Comparison of ENCODE assay signal across 9 cellular contexts in the genomic region with DNA sequence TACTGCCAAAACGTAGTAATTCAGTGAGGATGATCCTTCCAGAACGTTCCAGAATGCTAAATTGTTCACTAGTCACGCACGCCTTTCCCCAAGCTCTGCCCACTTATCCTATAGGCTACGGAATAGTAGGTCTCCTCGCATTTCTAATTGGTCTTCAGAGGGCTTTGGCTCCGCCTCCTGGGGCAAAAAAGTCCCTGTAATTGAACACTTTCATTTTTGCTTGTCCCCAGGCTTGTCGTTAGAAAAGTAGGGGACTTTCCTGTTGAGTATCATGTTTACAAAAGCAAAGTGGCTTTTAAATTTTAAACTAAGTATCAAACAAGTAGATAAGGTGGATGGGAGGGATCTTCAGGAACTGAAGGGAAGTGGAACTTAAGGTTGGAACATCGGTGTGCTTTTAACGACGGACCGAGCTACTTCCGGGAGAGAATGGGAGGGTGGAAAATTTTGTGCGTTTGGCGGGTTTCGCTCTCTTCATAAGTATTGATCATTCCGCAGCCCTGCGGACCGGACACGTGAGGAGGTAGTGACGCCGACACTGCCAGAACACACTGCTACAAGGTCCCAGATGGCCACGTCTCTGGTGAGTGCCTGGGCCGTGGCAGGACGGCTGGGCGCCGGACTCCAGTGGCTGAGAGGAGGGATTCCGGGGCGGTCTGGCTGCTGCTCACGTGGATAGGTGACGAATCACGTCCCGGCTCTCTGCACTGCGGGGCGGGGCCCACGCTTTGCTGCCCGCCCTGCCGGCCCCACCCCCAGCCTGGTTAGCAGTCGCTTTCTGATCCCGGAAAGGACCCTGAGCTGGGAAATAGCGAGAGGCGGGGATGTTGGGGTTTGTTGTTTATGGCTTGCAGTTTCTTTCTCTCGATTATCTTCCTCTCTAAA.
DNase-seq lines count a peak whose midpoint lies in the region; ATAC-seq, FAIRE-seq and TF ChIP-seq lines count a peak whose summit lies in the region.
"Had no signal": no experiment of that assay in that cellular context is flagged by ENCODE, and none has a peak within 500 bp of the region (broad histone marks: within the 10 kb centered on the region; RNA-seq: fewer than 3 reads in every experiment).

A gene (plus strand): TSS at position 406 of the 885 bp plus-strand sequence. CDS start 163 bp downstream, at position 569.

- H3K27me3 Mint-ChIP-seq in central memory CD8-positive, alpha-beta T cell, result no peaks in the 10 kb centered on the region

- peak; percentile 87 for TF ChIP-seq POLR2A in GM19099 (IDR thresholded peaks at IDR 0.05; ENCODE audit: extremely low read depth, insufficient read length, low read depth)

- H3K4me3 Mint-ChIP-seq in central memory CD8-positive, alpha-beta T cell, result peak within 1 kb of the TSS; percentile 97

- peak; percentile 81 for ATAC-seq in HG03378 (IDR thresholded peaks at IDR 0.05; ENCODE audit: unreplicated experiment)
- peak; percentile 98 for ATAC-seq in activated CD4-positive, CD25-positive, alpha-beta regulatory T cell treated with anti-CD3 and anti-CD28 coated beads, Interleukin-2, amount 50 U/mL, for 24 hours
- ATAC-seq in central memory CD8-positive, alpha-beta T cell (replicated peaks; ENCODE audit: extremely low read depth, poor library complexity, severe bottlenecking), result peak; percentile 98

- no peaks in the 10 kb centered on the region for H3K9me3 Mint-ChIP-seq in central memory CD8-positive, alpha-beta T cell

- peaks cover 7% of the 10 kb centered on the region for H3K4me1 Mint-ChIP-seq in central memory CD8-positive, alpha-beta T cell

- peak; percentile 55 for FAIRE-seq in islet of Langerhans (lab: Jason Lieb, UNC)
- FAIRE-seq: endometrium had no signal

- peaks cover 7% of the 10 kb centered on the region for H3K36me3 Mint-ChIP-seq in central memory CD8-positive, alpha-beta T cell (ENCODE audit: insufficient read depth)

- DNase-seq in AML-193 (lab: John Stamatoyannopoulos, UW) (peak; percentile 72 to 73), NCI-H446 treated with DMSO at 0.1 percent for 48 hours (lab: John Stamatoyannopoulos, UW) (peak; percentile 72)
- peak; percentile 58 to 73 for DNase-seq in central memory CD8-positive, alpha-beta T cell (ENCODE audit: low spot score in 2 of 2)
- peak; percentile 51 to 73 for DNase-seq in stimulated activated CD4-positive, alpha-beta T cell treated with anti-CD3 and anti-CD28 coated beads, Interleukin-12 subunit alpha, Interleukin-12 subunit beta, amount 100 ng/mL, for 24 hours (ENCODE audit: low read depth in 2 of 2)

- H3K27ac Mint-ChIP-seq in central memory CD8-positive, alpha-beta T cell (ENCODE audit: low read depth), result peak within 1 kb of the TSS; percentile 95

Comparison
In these comparisons a context has a peak if more than half of its experiments do, and no peak if none do; other contexts are left out.
1. Peak in every context shown above with its lines: DNase-seq and ATAC-seq.